In genomic region chr17:82356845-82357355, GRCh38 we compare ENCODE assay signal across 13 cellular contexts. TPM values are rescaled to one million over a fixed set of nuclear protein-coding genes. Genes with fewer than 3 reads are reported as not detected.
A peak's percentile ranks its signal among the peaks of the same experiment; 100 is the strongest.
DNase-seq lines count a peak whose midpoint lies in the region; ATAC-seq and TF ChIP-seq lines count a peak whose summit lies in the region.
"Had no signal": no experiment of that assay in that cellular context is flagged by ENCODE, and none has a peak within 500 bp of the region (broad histone marks: within the 10 kb centered on the region; RNA-seq: fewer than 3 reads in every experiment).

No MANE protein-coding gene starts in this region.

- no TSS peak for BruUV-seq in MCF 10A (replicated peaks; lab: Mats Ljungman, UMichigan)
- BruUV-seq in mammary epithelial cell (replicated peaks; lab: Mats Ljungman, UMichigan), result no TSS peak

- H3K27me3 ChIP-seq in mammary epithelial cell (ENCODE audit: insufficient read depth, low read length) (peaks cover 1% of the 10 kb centered on the region), aorta (ENCODE audit: control insufficient read depth in 1 of 2, insufficient read depth in 2 of 2, low read length in 1 of 2) (no peaks in the 10 kb centered on the region)
- H3K27me3 ChIP-seq: SJSA1 had no signal

- H3K4me1 ChIP-seq in mammary epithelial cell (ENCODE audit: insufficient read depth, low read length) (peaks cover 19% of the 10 kb centered on the region), aorta (ENCODE audit: control insufficient read depth in 1 of 2, insufficient read depth in 2 of 2, low read length in 2 of 2) (no peaks in the 10 kb centered on the region)

- H3K27ac Mint-ChIP-seq in MCF 10A (ENCODE audit: low read depth, unreplicated experiment) (peak overlapping the region; percentile 73), T-helper 17 cell (no peak overlapping the region)
- H3K27ac Mint-ChIP-seq: stimulated activated naive B cell treated with anti-CD40 and anti-IgM and Interleukin-4, amounts not matched to agents 10 μg/mL and 1 μg/mL and 100 μg/mL, for 72 hours had no signal

- H3K27ac ChIP-seq in mammary epithelial cell (ENCODE audit: insufficient read depth, low read depth, low read length) (no peak overlapping the region), aorta (ENCODE audit: low read depth in 1 of 2, low read length in 2 of 2) (no peak overlapping the region)
- H3K27ac ChIP-seq: SJSA1 had no signal

- no peaks in the 10 kb centered on the region for H3K36me3 Mint-ChIP-seq in MCF 10A (ENCODE audit: insufficient read depth, unreplicated experiment)
- peaks cover 8% of the 10 kb centered on the region for H3K36me3 Mint-ChIP-seq in T-helper 17 cell (ENCODE audit: low read depth)

- WGBS in mammary epithelial cell (ENCODE audit: low coverage, missing lambda C conversion rate), result 70% methylated on average over 12 of the region's 20 CpGs
- 72 to 78% methylated on average over 19 to 20 of the region's 20 CpGs for WGBS in aorta, 2 donors

- H3K4me1 Mint-ChIP-seq in MCF 10A (ENCODE audit: insufficient read depth, unreplicated experiment) (peaks cover 9% of the 10 kb centered on the region), T-helper 17 cell (peaks cover 8% of the 10 kb centered on the region)

- no peak overlapping the region for H2AFZ ChIP-seq in mammary epithelial cell (ENCODE audit: low read depth, low read length)

- no peak overlapping the region for H3K4me3 Mint-ChIP-seq in MCF 10A (ENCODE audit: unreplicated experiment)
- H3K4me3 Mint-ChIP-seq in T-helper 17 cell, result no peak overlapping the region
- H3K4me3 Mint-ChIP-seq: stimulated activated naive B cell treated with anti-CD40 and anti-IgM and Interleukin-4, amounts not matched to agents 10 μg/mL and 1 μg/mL and 100 μg/mL, for 72 hours had no signal

- in situ Hi-C loops in mammary epithelial cell (cut with MboI; ENCODE audit: low sequenced_read_pairs in 2 of 2), result loop anchor here (5.0 to 10.0 kb wide), 4 partner anchors 50 to 418 kb away; partner anchors contain the start of genes HEXD (in 1 of the 2) and OGFOD3 (in 1 of the 2)

- H3K4me2 ChIP-seq in mammary epithelial cell (ENCODE audit: insufficient read depth, low read depth, low read length), result no peak overlapping the region

- no peaks in the 10 kb centered on the region for H4K20me1 ChIP-seq in mammary epithelial cell (ENCODE audit: insufficient read depth, low read length)

- DNase-seq in MCF 10A (ENCODE audit: unreplicated experiment) (no peak), mammary epithelial cell (no peak), NCI-H774 (lab: John Stamatoyannopoulos, UW) (peak; percentile 68), left kidney (ENCODE audit: low read depth, low spot score) (peak; percentile 68), aorta (no peak), C1 segment of cervical spinal cord (lab: John Stamatoyannopoulos, UW) (no peak), T-helper 17 cell (no peak)
- DNase-seq in stimulated activated CD4-positive, alpha-beta T cell treated with anti-CD3 and anti-CD28 coated beads, Interleukin-4, amount 100 ng/mL, for 4 hours, result no peak
- DNase-seq: NCI-H2171 treated with DMSO at 0.1 percent for 48 hours; stimulated activated naive B cell treated with anti-CD40 and anti-IgM and Interleukin-4, amounts not matched to agents 10 μg/mL and 1 μg/mL and 100 μg/mL, for 72 hours had no signal

- intact Hi-C loops in MCF 10A (cut with micrococcal nuclease) (loop anchor here (10.0 kb wide), 1 partner anchor 168 kb away; no protein-coding TSS in a partner anchor), mammary epithelial cell (cut with micrococcal nuclease) (no loop called here), aorta (cut with DNase I) (loop anchor here (10.0 kb wide), 2 partner anchors 198 to 408 kb away; no protein-coding TSS in a partner anchor)

- no peaks in the 10 kb centered on the region for H3K27me3 Mint-ChIP-seq in MCF 10A (ENCODE audit: insufficient read depth, unreplicated experiment)
- H3K27me3 Mint-ChIP-seq in T-helper 17 cell, result peaks cover 21% of the 10 kb centered on the region

- H3K79me2 ChIP-seq in mammary epithelial cell (ENCODE audit: insufficient read depth, low read length), result no peaks in the 10 kb centered on the region

- H3K9me3 Mint-ChIP-seq in MCF 10A (ENCODE audit: unreplicated experiment), result no peaks in the 10 kb centered on the region
- H3K9me3 Mint-ChIP-seq: stimulated activated naive B cell treated with anti-CD40 and anti-IgM and Interleukin-4, amounts not matched to agents 10 μg/mL and 1 μg/mL and 100 μg/mL, for 72 hours had no signal

- H3K36me3 ChIP-seq in mammary epithelial cell (ENCODE audit: insufficient read depth, low read length) (no peaks in the 10 kb centered on the region), aorta (ENCODE audit: control insufficient read depth in 1 of 2, insufficient read depth in 2 of 2, low read length in 1 of 2) (no peaks in the 10 kb centered on the region)
- H3K36me3 ChIP-seq: SJSA1 had no signal

- CTCF ChIA-PET in MCF 10A (lab: Yijun Ruan, JAX), result interaction anchor here (0.7 to 1.4 kb wide), 2 partner anchors 14 to 61 kb away, joined by 3 read pairs; partner anchors contain the start of genes HEXD and OGFOD3
- CTCF ChIA-PET in mammary epithelial cell (lab: Charles Lee; ENCODE audit: low non-redundant PET), result no interaction called here

- H3K4me3 ChIP-seq in mammary epithelial cell (replicated peaks in 1 of 3; ENCODE audit: insufficient read depth in 1 of 3, low read depth in 2 of 3, low read length in 3 of 3) (no peak overlapping the region), aorta (ENCODE audit: low read length in 2 of 2) (no peak overlapping the region)
- H3K4me3 ChIP-seq: SJSA1 had no signal

- no peak for TF ChIP-seq CTCF in MCF 10A (IDR thresholded peaks at IDR 0.05; ENCODE audit: unreplicated experiment)
- no peak for TF ChIP-seq CTCF in mammary epithelial cell (conservative IDR thresholded peaks at IDR 0.05 in 1 of 2, IDR thresholded peaks at IDR 0.05 in 1 of 2; ENCODE audit: extremely low read depth in 1 of 2, insufficient read depth in 1 of 2, low read depth in 1 of 2, low read length in 2 of 2)

- H3K9me3 ChIP-seq in mammary epithelial cell (replicated peaks; ENCODE audit: insufficient read depth, low read length), result no peaks in the 10 kb centered on the region
- H3K9me3 ChIP-seq in aorta (ENCODE audit: control insufficient read depth, low read length), result no peaks in the 10 kb centered on the region
- no peaks in the 10 kb centered on the region for H3K9me3 ChIP-seq in T-helper 17 cell (ENCODE audit: control insufficient read depth, low read length, poor library complexity, severe bottlenecking)
- H3K9me3 ChIP-seq: SJSA1 had no signal

- POLR2A ChIA-PET in MCF 10A (lab: Yijun Ruan, JAX), result interaction anchor here (0.6 to 1.9 kb wide), 5 partner anchors 9 to 359 kb away, joined by 3 to 11 read pairs (median 3); partner anchors contain the start of gene FN3KRP

- ATAC-seq in aorta (ENCODE audit: low FRiP score), result peak; percentile 50
- ATAC-seq in T-helper 17 cell, result no peak
- ATAC-seq: stimulated activated naive B cell treated with anti-CD40 and anti-IgM and Interleukin-4, amounts not matched to agents 10 μg/mL and 1 μg/mL and 100 μg/mL, for 72 hours had no signal

- dilution Hi-C loops in mammary epithelial cell (cut with HindIII; ENCODE audit: low sequenced_read_pairs), result no loop called here

- H3K9ac ChIP-seq in mammary epithelial cell (ENCODE audit: insufficient read depth, low read length), result no peak overlapping the region

RNA-seq across cellular contexts. Expression of gene TEX19, which starts 2.1 kb away (rescaled TPM):
- total RNA-seq in MCF 10A (2022), result not detected in 2 replicates
- not detected for total RNA-seq in mammary epithelial cell
- not detected for polyA plus RNA-seq in mammary epithelial cell
- not detected for polyA minus RNA-seq in mammary epithelial cell
- total RNA-seq in aorta, result not detected
- not detected for polyA plus RNA-seq in aorta
- not detected for total RNA-seq in T-helper 17 cell
- total RNA-seq: esophagus mucosa, pulmonary artery endothelial cell had no signal

RNA-seq across cellular contexts. Expression of gene UTS2R, which starts 14.7 kb away (rescaled TPM):
- not detected in 2 replicates for total RNA-seq in MCF 10A (2022)
- total RNA-seq in mammary epithelial cell, result not detected
- not detected for polyA plus RNA-seq in mammary epithelial cell
- not detected for polyA minus RNA-seq in mammary epithelial cell
- not detected for total RNA-seq in aorta
- polyA plus RNA-seq in aorta, result not detected
- total RNA-seq in T-helper 17 cell, result not detected
- total RNA-seq: esophagus mucosa, pulmonary artery endothelial cell had no signal

RNA-seq across cellular contexts. Expression of gene SECTM1, which starts 23.3 kb away (rescaled TPM):
- total RNA-seq in MCF 10A (2022), result 7.5 and 13.4 TPM in 2 replicates
- total RNA-seq in mammary epithelial cell, result 1 to 10 TPM; 2.7 to 3.5 TPM
- 3.0 TPM for polyA plus RNA-seq in mammary epithelial cell
- 2.4 TPM for polyA minus RNA-seq in mammary epithelial cell
- 10 to 100 TPM in 1 of 2 donors, 1 to 10 TPM in 1; 9.9 to 15.8 TPM for total RNA-seq in aorta
- 10 to 100 TPM in 1 of 2 donors, 1 to 10 TPM in 1; 4.5 to 22.5 TPM for polyA plus RNA-seq in aorta
- total RNA-seq in T-helper 17 cell, result 1 to 10 TPM; 4.4 to 6.0 TPM

RNA-seq across cellular contexts. Expression of gene CD7, which starts 39.5 kb away (rescaled TPM):
- 0.63 and 0.71 TPM in 2 replicates for total RNA-seq in MCF 10A (2022)
- total RNA-seq in mammary epithelial cell, result not detected
- not detected for polyA plus RNA-seq in mammary epithelial cell
- not detected for polyA minus RNA-seq in mammary epithelial cell
- total RNA-seq in aorta, result 1 to 10 TPM; 2.6 to 3.4 TPM
- under 1 TPM; 0.33 to 0.75 TPM for polyA plus RNA-seq in aorta
- 100 to 1,000 TPM; 119 to 122 TPM for total RNA-seq in T-helper 17 cell
- total RNA-seq: pulmonary artery endothelial cell, SJSA1 had no signal

Comparison
In these comparisons a context has a peak if more than half of its experiments do, and no peak if none do; other contexts are left out.
1. DNase-seq: peak in NCI-H774 (single experiment) and left kidney (single experiment); none in MCF 10A (single experiment), mammary epithelial cell (single experiment), aorta (0 of 2), C1 segment of cervical spinal cord (0 of 14), stimulated activated CD4-positive, alpha-beta T cell treated with anti-CD3 and anti-CD28 coated beads, Interleukin-4, amount 100 ng/mL, for 4 hours (0 of 2) and T-helper 17 cell (0 of 3).